In the genomic region with DNA sequence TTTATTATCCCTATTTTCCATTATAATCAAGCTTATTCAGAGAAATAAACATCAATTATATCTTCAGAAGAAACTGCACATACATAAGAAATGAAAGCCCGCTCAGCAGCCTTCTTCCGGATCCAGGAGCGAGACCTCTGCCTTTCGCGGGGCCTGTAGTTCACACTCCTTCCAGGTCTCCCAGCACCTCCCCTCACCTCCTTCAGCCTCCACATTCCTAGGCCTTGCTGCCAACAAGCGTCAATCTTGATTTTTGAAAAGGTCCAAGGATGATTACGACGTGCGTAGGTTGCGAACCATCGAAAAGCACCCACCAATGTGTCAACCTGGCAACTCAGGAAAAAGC, we compare ENCODE assay signal across 1 cellular context.
TF ChIP-seq lines count a peak whose summit lies in the region.

No MANE protein-coding gene starts in this region.

TF ChIP-seq in K562, 482 proteins besides CTCF, POLR2A, EP300 and RAD21 (continued from another document and continues in another):
- TF ChIP-seq, protein P1, sequence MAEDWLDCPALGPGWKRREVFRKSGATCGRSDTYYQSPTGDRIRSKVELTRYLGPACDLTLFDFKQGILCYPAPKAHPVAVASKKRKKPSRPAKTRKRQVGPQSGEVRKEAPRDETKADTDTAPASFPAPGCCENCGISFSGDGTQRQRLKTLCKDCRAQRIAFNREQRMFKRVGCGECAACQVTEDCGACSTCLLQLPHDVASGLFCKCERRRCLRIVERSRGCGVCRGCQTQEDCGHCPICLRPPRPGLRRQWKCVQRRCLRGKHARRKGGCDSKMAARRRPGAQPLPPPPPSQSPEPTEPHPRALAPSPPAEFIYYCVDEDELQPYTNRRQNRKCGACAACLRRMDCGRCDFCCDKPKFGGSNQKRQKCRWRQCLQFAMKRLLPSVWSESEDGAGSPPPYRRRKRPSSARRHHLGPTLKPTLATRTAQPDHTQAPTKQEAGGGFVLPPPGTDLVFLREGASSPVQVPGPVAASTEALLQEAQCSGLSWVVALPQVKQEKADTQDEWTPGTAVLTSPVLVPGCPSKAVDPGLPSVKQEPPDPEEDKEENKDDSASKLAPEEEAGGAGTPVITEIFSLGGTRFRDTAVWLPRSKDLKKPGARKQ (CRISPR knock-in tag; IDR thresholded peaks at IDR 0.05) = peak; percentile 79; the same call in 1 of the 2 replicates
- TF ChIP-seq, protein P2, sequence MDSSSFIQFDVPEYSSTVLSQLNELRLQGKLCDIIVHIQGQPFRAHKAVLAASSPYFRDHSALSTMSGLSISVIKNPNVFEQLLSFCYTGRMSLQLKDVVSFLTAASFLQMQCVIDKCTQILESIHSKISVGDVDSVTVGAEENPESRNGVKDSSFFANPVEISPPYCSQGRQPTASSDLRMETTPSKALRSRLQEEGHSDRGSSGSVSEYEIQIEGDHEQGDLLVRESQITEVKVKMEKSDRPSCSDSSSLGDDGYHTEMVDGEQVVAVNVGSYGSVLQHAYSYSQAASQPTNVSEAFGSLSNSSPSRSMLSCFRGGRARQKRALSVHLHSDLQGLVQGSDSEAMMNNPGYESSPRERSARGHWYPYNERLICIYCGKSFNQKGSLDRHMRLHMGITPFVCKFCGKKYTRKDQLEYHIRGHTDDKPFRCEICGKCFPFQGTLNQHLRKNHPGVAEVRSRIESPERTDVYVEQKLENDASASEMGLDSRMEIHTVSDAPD (CRISPR knock-in tag; IDR thresholded peaks at IDR 0.05) = no peak
- TF ChIP-seq U2AF1 (optimal IDR thresholded peaks at IDR 0.05; ENCODE audit: low read depth, low read length) = no peak
- TF ChIP-seq ZBTB2 (IDR thresholded peaks at IDR 0.05) = no peak
- TF ChIP-seq CREB1 (IDR thresholded peaks at IDR 0.05) = no peak
- TF ChIP-seq CREB1 (CRISPR knock-in tag; IDR thresholded peaks at IDR 0.05) = no peak
- TF ChIP-seq ZNF592 (IDR thresholded peaks at IDR 0.05) = 0 out of 2 replicates have a peak, but pooled peaks have one; percentile 29
- no peak for TF ChIP-seq RBM22 (IDR thresholded peaks at IDR 0.05; ENCODE audit: low read depth, low read length, poor library complexity, severe bottlenecking)
- TF ChIP-seq ZNF232 (CRISPR knock-in tag; IDR thresholded peaks at IDR 0.05) = no peak
- no peak for TF ChIP-seq ZNF589 (CRISPR knock-in tag; IDR thresholded peaks at IDR 0.05; ENCODE audit: low read depth)
- TF ChIP-seq CHD7 (IDR thresholded peaks at IDR 0.05; ENCODE audit: low read depth, low read length) = no peak
- no peak for TF ChIP-seq NRF1 (conservative IDR thresholded peaks at IDR 0.05 in 1 of 2, IDR thresholded peaks at IDR 0.05 in 1 of 2)
- TF ChIP-seq PYGO2 (tag; IDR thresholded peaks at IDR 0.05) = no peak
- TF ChIP-seq NCOR1 (IDR thresholded peaks at IDR 0.05) = no peak
- TF ChIP-seq ZBTB5 (IDR thresholded peaks at IDR 0.05) = no peak
- TF ChIP-seq TEAD1 (CRISPR knock-in tag; IDR thresholded peaks at IDR 0.05) = 0 out of 4 replicates have a peak, but pooled peaks of 1 of the 2 experiments have one; percentile 35
- TF ChIP-seq ATF6 (CRISPR knock-in tag; IDR thresholded peaks at IDR 0.05) = no peak
- TF ChIP-seq ZFX (CRISPR knock-in tag; IDR thresholded peaks at IDR 0.05) = peak; percentile 47; the same call in 1 of the 2 replicates
- no peak for TF ChIP-seq ZNF175 (CRISPR knock-in tag; IDR thresholded peaks at IDR 0.05; ENCODE audit: low read depth)
